In the genomic region with DNA sequence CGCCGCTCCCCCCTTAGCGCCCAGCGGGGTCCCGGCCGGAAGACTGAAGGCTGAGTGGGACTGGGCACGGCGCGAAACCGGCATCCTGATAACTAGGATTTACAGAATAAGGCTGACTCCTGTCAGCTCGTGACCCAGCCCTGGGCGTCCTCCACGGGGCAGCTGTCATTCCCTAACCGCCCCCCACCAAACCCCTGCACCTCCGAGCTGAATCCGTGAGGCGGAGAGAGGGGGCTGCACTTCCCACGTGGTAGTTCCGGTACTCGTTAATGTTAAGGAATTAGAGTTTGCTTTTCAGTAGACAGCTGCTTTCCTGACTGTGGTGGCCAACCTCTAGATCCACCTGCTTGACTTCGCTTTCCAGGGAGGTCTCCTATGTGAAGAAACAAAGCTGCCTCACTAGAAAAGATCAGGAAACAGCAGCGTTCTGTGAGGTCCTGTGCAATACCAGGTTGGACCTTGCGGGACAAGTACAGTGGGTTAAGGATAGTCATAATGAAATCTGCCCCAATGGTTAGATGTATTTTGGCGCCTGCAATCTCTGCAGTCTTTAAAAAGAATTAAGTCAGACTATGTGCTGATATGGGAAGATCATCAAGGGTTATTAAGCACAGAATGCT, we compare ENCODE assay signal across 8 cellular contexts. TPM values are rescaled to one million over a fixed set of nuclear protein-coding genes. Genes with fewer than 3 reads are reported as not detected.
DNase-seq lines count a peak whose midpoint lies in the region; ATAC-seq and TF ChIP-seq lines count a peak whose summit lies in the region.

No MANE protein-coding gene starts in this region.

- peak; percentile 4 for ATAC-seq in HG03097 (IDR thresholded peaks at IDR 0.05; ENCODE audit: low FRiP score, unreplicated experiment)
- no peak for ATAC-seq in HG03442 (IDR thresholded peaks at IDR 0.05; ENCODE audit: unreplicated experiment)

- H3K36me3 ChIP-seq in osteoblast (ENCODE audit: insufficient read depth, low read length), result peaks cover 5% of the 10 kb centered on the region

- H3K9me3 ChIP-seq in osteoblast (ENCODE audit: low read depth, low read length), result no peaks in the 10 kb centered on the region

- peaks cover 26% of the 10 kb centered on the region for H3K4me1 ChIP-seq in osteoblast (ENCODE audit: insufficient read depth, low read length)

- peaks cover 3% of the 10 kb centered on the region for H4K20me1 ChIP-seq in osteoblast (ENCODE audit: insufficient read depth, low read length)

- peak overlapping the region; percentile 84 for H3K27ac ChIP-seq in osteoblast (ENCODE audit: low read depth, low read length)

- TF ChIP-seq CTCF in fibroblast of mammary gland (conservative IDR thresholded peaks at IDR 0.05; ENCODE audit: control insufficient read depth, insufficient read depth, low read depth, low read length), result no peak
- no peak for TF ChIP-seq CTCF in osteoblast (IDR thresholded peaks at IDR 0.05; ENCODE audit: extremely low read depth, low read depth, low read length)

- H3K79me2 ChIP-seq in osteoblast (ENCODE audit: insufficient read depth, low read length), result peaks cover 25% of the 10 kb centered on the region

- peak; percentile 42 for DNase-seq in NCI-H1092 treated with DMSO at 0.1 percent for 48 hours (lab: John Stamatoyannopoulos, UW)
- no peak for DNase-seq in NCI-H1092 (lab: John Stamatoyannopoulos, UW)
- DNase-seq in SW480 (ENCODE audit: low spot score), result peak; percentile 62
- DNase-seq in fibroblast of mammary gland (ENCODE audit: low read depth), result no peak
- DNase-seq in osteoblast (ENCODE audit: insufficient read length, low spot score, missing footprints), result peak; percentile 77
- DNase-seq in activated effector memory CD4-positive, alpha-beta T cell treated with anti-CD3 and anti-CD28 coated beads, Interleukin-2, amount 50 U/mL, for 16 hours, result no peak

- peak overlapping the region; percentile 97 for H2AFZ ChIP-seq in osteoblast (ENCODE audit: low read length)

- H3K27me3 ChIP-seq in osteoblast (ENCODE audit: insufficient read depth, low read length), result no peaks in the 10 kb centered on the region

- H3K4me2 ChIP-seq in osteoblast (ENCODE audit: insufficient read depth, low read length), result peak overlapping the region; percentile 85

- H3K4me3 ChIP-seq in fibroblast of mammary gland (ENCODE audit: control insufficient read depth, low read depth, low read length) (peak overlapping the region; percentile 92), osteoblast (ENCODE audit: insufficient read depth, low read length) (peak overlapping the region; percentile 100)

RNA-seq across cellular contexts. Expression of gene WBP2, which starts 1.0 kb away (rescaled TPM):
- total RNA-seq in osteoblast, result 31.1 and 38.3 TPM in 2 replicates

RNA-seq across cellular contexts. Expression of gene UNC13D, which starts 12.0 kb away (rescaled TPM):
- 1.1 and 2.1 TPM in 2 replicates for total RNA-seq in osteoblast

RNA-seq across cellular contexts. Expression of gene TRIM47, which starts 22.2 kb away (rescaled TPM):
- total RNA-seq in osteoblast, result 21.7 and 22.4 TPM in 2 replicates

RNA-seq across cellular contexts. Expression of gene TRIM65, which starts 40.6 kb away (rescaled TPM):
- total RNA-seq in osteoblast, result 22.8 and 23.3 TPM in 2 replicates

RNA-seq across cellular contexts. Expression of gene MRPL38, which starts 48.5 kb away (rescaled TPM):
- total RNA-seq in osteoblast, result 36.6 and 37.1 TPM in 2 replicates

Comparison
In these comparisons a context has a peak if more than half of its experiments do, and no peak if none do; other contexts are left out.
1. DNase-seq: peak in NCI-H1092 treated with DMSO at 0.1 percent for 48 hours (single experiment), SW480 (single experiment) and osteoblast (single experiment); none in NCI-H1092 (single experiment), fibroblast of mammary gland (single experiment) and activated effector memory CD4-positive, alpha-beta T cell treated with anti-CD3 and anti-CD28 coated beads, Interleukin-2, amount 50 U/mL, for 16 hours (single experiment).